Comparison of ENCODE assay signal across 8 cellular contexts in the genomic region with DNA sequence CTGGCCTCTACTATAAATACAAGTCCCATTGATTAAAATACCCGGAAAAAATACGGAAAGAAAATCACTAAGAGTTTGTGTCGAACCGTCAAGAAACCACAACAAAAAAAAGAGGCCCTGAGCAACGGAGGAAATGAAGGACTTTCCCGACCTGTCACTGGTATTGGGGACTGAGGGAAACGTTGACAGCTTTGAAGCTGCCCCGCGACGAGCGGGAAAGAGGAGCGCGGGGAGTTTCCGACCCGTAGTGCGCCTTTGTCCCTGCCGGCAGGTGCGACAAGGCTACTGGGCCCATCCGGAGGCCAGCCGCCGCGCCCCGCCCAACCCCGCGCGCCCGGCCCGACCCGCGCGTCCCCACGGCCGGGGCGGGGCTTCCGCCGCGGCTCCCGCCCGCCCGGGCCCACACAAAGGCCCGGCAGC. TPM values are rescaled to one million over a fixed set of nuclear protein-coding genes. Genes with fewer than 3 reads are reported as not detected.
DNase-seq lines count a peak whose midpoint lies in the region; ATAC-seq, FAIRE-seq and TF ChIP-seq lines count a peak whose summit lies in the region.

No MANE protein-coding gene starts in this region.

- H2AFZ ChIP-seq in keratinocyte (ENCODE audit: control insufficient read depth, low read length): peak overlapping the region; percentile 45

- H3K27ac ChIP-seq in caudate nucleus (ENCODE audit: low read depth, low read length): peak overlapping the region; percentile 89
- peak overlapping the region; percentile 89 for H3K27ac ChIP-seq in keratinocyte (ENCODE audit: control insufficient read depth, insufficient read depth, low read length)

- H4K20me1 ChIP-seq in keratinocyte (ENCODE audit: control insufficient read depth, extremely low read depth, insufficient read depth, low read length): no peaks in the 10 kb centered on the region

- DNase-seq in A172 (ENCODE audit: low spot score) (peak; percentile 67), NCI-H2171 (lab: John Stamatoyannopoulos, UW) (peak; percentile 59), caudate nucleus (lab: John Stamatoyannopoulos, UW) (peak in 40 of 61 donors; percentile 54 to 94 (median 80)), keratinocyte (ENCODE audit: low read depth, low spot score) (no peak)
- peak; percentile 57 to 66 for DNase-seq in stimulated activated CD4-positive, alpha-beta T cell treated with anti-CD3 and anti-CD28 coated beads, Interleukin-15, amount 100 ng/mL, for 1 hour (ENCODE audit: low read depth in 1 of 2, low spot score in 1 of 2)

- peak; percentile 59 for ATAC-seq in GM18520 (IDR thresholded peaks at IDR 0.05; ENCODE audit: unreplicated experiment)
- peak; percentile 33 for ATAC-seq in HG03060 (IDR thresholded peaks at IDR 0.05; ENCODE audit: low read depth, unreplicated experiment)

- H3K4me3 ChIP-seq in WI38 (ENCODE audit: low read depth, low read length) (peak overlapping the region; percentile 100), keratinocyte (ENCODE audit: control insufficient read depth in 2 of 3, extremely low read depth in 1 of 3, insufficient read depth in 2 of 3, low read depth in 1 of 3, low read length in 3 of 3) (peak overlapping the region; percentile 77 to 83 (median 82))

- no peaks in the 10 kb centered on the region for H3K9me1 ChIP-seq in keratinocyte (ENCODE audit: control insufficient read depth, extremely low read depth, insufficient read depth, low read length)

- no peak for TF ChIP-seq CTCF in WI38 (IDR thresholded peaks at IDR 0.05; ENCODE audit: low read depth, low read length)
- TF ChIP-seq CTCF in keratinocyte (optimal IDR thresholded peaks at IDR 0.05 in 1 of 3, IDR thresholded peaks at IDR 0.05 in 1 of 3, conservative IDR thresholded peaks at IDR 0.05 in 1 of 3; ENCODE audit: extremely low read depth in 1 of 3, insufficient read depth in 2 of 3, low read length in 3 of 3): no peak

- dilution Hi-C loops in keratinocyte (cut with MboI; ENCODE audit: extremely low pct_ligation_motif_present, low sequenced_read_pairs): no loop called here

- peak overlapping the region; percentile 94 for H3K9ac ChIP-seq in keratinocyte (ENCODE audit: control insufficient read depth, extremely low read depth, insufficient read depth, low read length)

- FAIRE-seq in keratinocyte (lab: Jason Lieb, UNC): no peak

- peaks cover 77% of the 10 kb centered on the region for H3K79me2 ChIP-seq in keratinocyte (ENCODE audit: control insufficient read depth, insufficient read depth, low read length)

- H3K4me1 ChIP-seq in keratinocyte (ENCODE audit: control insufficient read depth, extremely low read depth, insufficient read depth, low read length): peaks cover 27% of the 10 kb centered on the region

- peaks cover 22 to 33% of the 10 kb centered on the region in 2 experiments for H3K36me3 ChIP-seq in keratinocyte (ENCODE audit: control insufficient read depth in 2 of 2, extremely low read depth in 1 of 2, insufficient read depth in 2 of 2, low read length in 2 of 2)

- peak overlapping the region; percentile 76 for H3K4me2 ChIP-seq in keratinocyte (ENCODE audit: control insufficient read depth, extremely low read depth, insufficient read depth, low read depth, low read length)

- no peaks in the 10 kb centered on the region for H3K27me3 ChIP-seq in keratinocyte (ENCODE audit: control insufficient read depth, extremely low read depth, insufficient read depth, low read length)

- H3K9me3 ChIP-seq in keratinocyte (ENCODE audit: control insufficient read depth, low read depth, low read length): no peaks in the 10 kb centered on the region

RNA-seq across cellular contexts. Expression of a gene that starts 0.4 kb away (rescaled TPM):
- 47.6 and 53.4 TPM in 2 replicates for total RNA-seq in A172 (2014; rRNA removed; shearing (Covaris generic))
- polyA plus RNA-seq in keratinocyte: 20.3 to 26.0 TPM (median 25.7 TPM) in 3 replicates
- 18.5 TPM for polyA plus RNA-seq in keratinocyte (2011; ENCODE audit: low read depth)
- polyA plus RNA-seq in keratinocyte (2011; cell fraction: cytosol; rRNA removed): 11.8 and 23.8 TPM in 2 replicates
- polyA plus RNA-seq in keratinocyte (2011; cell fraction: nucleus; rRNA removed): 28.7 and 36.5 TPM in 2 replicates
- polyA plus RNA-seq in keratinocyte (2012; ENCODE audit: low replicate concordance): 13.3 and 25.6 TPM in 2 replicates
- polyA minus RNA-seq in keratinocyte: 30.7 to 90.9 TPM (median 46.0 TPM) in 3 replicates
- polyA minus RNA-seq in keratinocyte (2011; cell fraction: cytosol; rRNA and poly(A)+ RNA removed): 30.7 TPM
- polyA minus RNA-seq in keratinocyte (2011; cell fraction: nucleus; rRNA and poly(A)+ RNA removed): 47.6 and 109 TPM in 2 replicates

RNA-seq across cellular contexts. Expression of a gene that starts 0.5 kb away (rescaled TPM):
- total RNA-seq in A172 (2014; rRNA removed; shearing (Covaris generic)): 120 and 188 TPM in 2 replicates
- 65.7 to 128 TPM (median 77.4 TPM) in 3 replicates for polyA plus RNA-seq in keratinocyte
- polyA plus RNA-seq in keratinocyte (2011; ENCODE audit: low read depth): 938 TPM
- 51.0 and 81.5 TPM in 2 replicates for polyA plus RNA-seq in keratinocyte (2011; cell fraction: cytosol; rRNA removed)
- 126 and 174 TPM in 2 replicates for polyA plus RNA-seq in keratinocyte (2011; cell fraction: nucleus; rRNA removed)
- polyA plus RNA-seq in keratinocyte (2012; ENCODE audit: low replicate concordance): 92.9 and 94.3 TPM in 2 replicates
- 12.8 to 47.4 TPM (median 22.8 TPM) in 3 replicates for polyA minus RNA-seq in keratinocyte
- 14.8 TPM for polyA minus RNA-seq in keratinocyte (2011; cell fraction: cytosol; rRNA and poly(A)+ RNA removed)
- 35.8 and 62.9 TPM in 2 replicates for polyA minus RNA-seq in keratinocyte (2011; cell fraction: nucleus; rRNA and poly(A)+ RNA removed)

RNA-seq across cellular contexts. Expression of a gene that starts 20.3 kb away (rescaled TPM):
- total RNA-seq in A172 (2014; rRNA removed; shearing (Covaris generic)): 74.6 and 100 TPM in 2 replicates
- polyA plus RNA-seq in keratinocyte: 52.6 to 66.4 TPM (median 54.0 TPM) in 3 replicates
- 34.1 TPM for polyA plus RNA-seq in keratinocyte (2011; ENCODE audit: low read depth)
- polyA plus RNA-seq in keratinocyte (2011; cell fraction: cytosol; rRNA removed): 33.0 and 59.5 TPM in 2 replicates
- polyA plus RNA-seq in keratinocyte (2011; cell fraction: nucleus; rRNA removed): 115 and 119 TPM in 2 replicates
- 32.0 and 41.1 TPM in 2 replicates for polyA plus RNA-seq in keratinocyte (2012; ENCODE audit: low replicate concordance)
- 18.2 to 29.4 TPM (median 26.5 TPM) in 3 replicates for polyA minus RNA-seq in keratinocyte
- 38.4 TPM for polyA minus RNA-seq in keratinocyte (2011; cell fraction: cytosol; rRNA and poly(A)+ RNA removed)
- polyA minus RNA-seq in keratinocyte (2011; cell fraction: nucleus; rRNA and poly(A)+ RNA removed): 24.5 and 34.1 TPM in 2 replicates

RNA-seq across cellular contexts. Expression of a gene that starts 20.6 kb away (rescaled TPM):
- total RNA-seq in A172 (2014; rRNA removed; shearing (Covaris generic)): 192 and 194 TPM in 2 replicates
- polyA plus RNA-seq in keratinocyte: 99.4 to 142 TPM (median 140 TPM) in 3 replicates
- polyA plus RNA-seq in keratinocyte (2011; ENCODE audit: low read depth): 154 TPM
- 135 and 178 TPM in 2 replicates for polyA plus RNA-seq in keratinocyte (2011; cell fraction: cytosol; rRNA removed)
- polyA plus RNA-seq in keratinocyte (2011; cell fraction: nucleus; rRNA removed): 79.5 and 100 TPM in 2 replicates
- polyA plus RNA-seq in keratinocyte (2012; ENCODE audit: low replicate concordance): 157 and 161 TPM in 2 replicates
- 52.6 to 90.4 TPM (median 61.5 TPM) in 3 replicates for polyA minus RNA-seq in keratinocyte
- 134 TPM for polyA minus RNA-seq in keratinocyte (2011; cell fraction: cytosol; rRNA and poly(A)+ RNA removed)
- 31.9 and 37.9 TPM in 2 replicates for polyA minus RNA-seq in keratinocyte (2011; cell fraction: nucleus; rRNA and poly(A)+ RNA removed)
